Comparison of ENCODE assay signal across 1 cellular context in the genomic region with DNA sequence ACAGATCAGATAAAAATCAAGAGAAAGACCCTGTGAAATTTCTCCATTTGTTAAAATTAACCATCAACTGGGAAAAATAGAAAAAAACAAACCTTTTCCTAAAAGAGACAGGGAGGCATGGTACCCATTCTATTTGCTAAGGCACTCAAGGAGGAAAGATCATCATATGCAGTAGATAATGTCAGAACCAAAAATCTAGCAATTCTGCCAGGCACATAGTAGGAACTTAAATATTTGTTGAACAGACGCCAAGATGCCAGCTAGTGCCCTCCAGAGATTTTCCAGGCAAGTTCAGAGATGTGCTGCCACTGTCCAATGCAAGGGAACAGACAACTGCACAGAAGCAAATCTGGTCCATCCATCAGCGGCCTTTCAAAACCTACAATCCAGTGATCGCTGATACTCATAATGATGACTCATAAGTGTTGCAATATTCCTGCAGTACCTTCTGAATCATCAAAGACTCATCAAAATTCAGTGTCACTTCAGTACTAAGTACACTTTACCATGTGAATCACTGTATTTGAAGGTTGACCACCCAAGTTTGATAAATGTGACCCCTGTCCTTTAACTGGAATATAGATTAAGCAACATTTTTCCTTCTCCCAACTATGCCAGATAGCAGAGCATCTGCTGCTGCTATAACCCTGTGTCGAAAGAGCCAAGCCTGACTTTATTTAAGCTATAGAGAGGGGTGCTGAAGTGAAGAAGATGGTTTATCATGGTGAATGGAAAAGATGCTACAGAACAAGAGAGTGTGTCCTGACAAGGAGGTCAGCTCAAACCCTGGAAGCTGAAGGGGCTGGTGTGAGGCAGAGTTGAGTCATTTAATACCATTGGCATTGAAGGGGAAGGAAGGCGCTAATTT.
TF ChIP-seq lines count a peak whose summit lies in the region.

No MANE protein-coding gene starts in this region.

TF ChIP-seq in K562, 482 proteins besides CTCF, POLR2A, EP300 and RAD21 (continued from another document and continues in another):
- TF ChIP-seq, protein P1, sequence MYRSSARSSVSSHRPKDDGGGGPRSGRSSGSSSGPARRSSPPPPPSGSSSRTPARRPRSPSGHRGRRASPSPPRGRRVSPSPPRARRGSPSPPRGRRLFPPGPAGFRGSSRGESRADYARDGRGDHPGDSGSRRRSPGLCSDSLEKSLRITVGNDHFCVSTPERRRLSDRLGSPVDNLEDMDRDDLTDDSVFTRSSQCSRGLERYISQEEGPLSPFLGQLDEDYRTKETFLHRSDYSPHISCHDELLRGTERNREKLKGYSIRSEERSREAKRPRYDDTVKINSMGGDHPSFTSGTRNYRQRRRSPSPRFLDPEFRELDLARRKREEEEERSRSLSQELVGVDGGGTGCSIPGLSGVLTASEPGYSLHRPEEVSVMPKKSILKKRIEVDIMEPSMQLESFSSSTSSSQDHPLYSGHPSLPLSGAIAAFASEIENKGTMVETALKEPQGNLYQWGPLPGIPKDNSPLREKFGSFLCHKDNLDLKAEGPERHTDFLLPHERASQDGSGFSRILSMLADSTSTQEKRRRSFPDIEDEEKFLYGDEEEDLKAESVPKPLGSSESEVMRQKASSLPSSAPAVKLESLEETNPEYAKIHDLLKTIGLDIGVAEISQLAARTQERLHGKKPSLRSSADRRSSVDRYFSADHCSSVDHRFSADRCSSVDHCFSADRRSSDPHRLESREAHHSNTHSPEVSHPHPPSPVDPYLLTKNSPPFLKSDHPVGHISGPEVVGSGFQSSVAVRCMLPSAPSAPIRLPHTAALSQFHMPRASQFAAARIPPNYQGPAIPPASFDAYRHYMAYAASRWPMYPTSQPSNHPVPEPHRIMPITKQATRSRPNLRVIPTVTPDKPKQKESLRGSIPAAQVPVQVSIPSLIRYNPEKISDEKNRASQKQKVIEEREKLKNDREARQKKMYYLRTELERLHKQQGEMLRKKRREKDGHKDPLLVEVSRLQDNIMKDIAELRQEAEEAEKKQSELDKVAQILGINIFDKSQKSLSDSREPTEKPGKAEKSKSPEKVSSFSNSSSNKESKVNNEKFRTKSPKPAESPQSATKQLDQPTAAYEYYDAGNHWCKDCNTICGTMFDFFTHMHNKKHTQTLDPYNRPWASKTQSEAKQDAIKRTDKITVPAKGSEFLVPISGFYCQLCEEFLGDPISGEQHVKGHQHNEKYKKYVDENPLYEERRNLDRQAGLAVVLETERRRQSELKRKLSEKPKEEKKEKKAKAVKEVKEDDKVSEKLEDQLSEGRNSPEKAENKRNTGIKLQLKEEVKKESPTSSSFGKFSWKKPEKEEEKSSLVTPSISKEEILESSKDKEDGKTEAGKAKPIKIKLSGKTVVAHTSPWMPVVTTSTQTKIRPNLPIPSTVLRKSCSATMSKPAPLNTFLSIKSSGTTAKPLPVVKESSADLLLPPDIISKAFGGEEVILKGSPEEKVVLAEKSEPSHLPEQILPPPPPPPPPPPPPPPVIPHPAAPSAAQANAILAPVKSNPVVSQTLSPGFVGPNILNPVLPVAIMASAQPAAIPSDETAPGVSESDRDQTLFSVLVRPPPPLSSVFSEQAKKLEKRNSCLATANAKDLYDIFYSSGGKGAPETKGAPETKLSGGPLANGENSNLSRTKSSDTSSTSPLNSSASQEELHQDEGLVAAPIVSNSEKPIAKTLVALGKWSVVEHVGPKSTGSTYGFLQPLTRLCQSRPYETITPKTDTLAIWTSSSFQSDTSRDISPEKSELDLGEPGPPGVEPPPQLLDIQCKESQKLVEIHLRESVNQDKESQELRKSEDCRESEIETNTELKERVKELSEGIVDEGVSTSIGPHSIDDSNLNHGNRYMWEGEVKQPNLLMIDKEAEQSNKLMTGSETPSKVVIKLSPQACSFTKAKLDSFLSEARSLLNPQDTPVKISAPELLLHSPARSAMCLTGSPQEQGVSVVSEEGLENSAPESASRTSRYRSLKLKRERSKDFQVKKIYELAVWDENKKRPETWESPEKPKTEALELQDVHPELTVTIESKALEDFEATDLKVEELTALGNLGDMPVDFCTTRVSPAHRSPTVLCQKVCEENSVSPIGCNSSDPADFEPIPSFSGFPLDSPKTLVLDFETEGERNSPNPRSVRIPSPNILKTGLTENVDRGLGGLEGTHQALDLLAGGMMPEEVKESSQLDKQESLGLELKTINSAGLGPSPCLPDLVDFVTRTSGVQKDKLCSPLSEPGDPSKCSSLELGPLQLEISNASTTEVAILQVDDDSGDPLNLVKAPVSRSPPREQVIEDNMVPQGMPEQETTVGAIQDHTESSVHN (IDR thresholded peaks at IDR 0.05; ENCODE audit: borderline replicate concordance in 1 of 2, low read depth in 1 of 2): peak in 1 of 2 experiments; percentile 66; a peak in 1 of 4 replicates
- TF ChIP-seq JUNB (CRISPR knock-in tag; conservative IDR thresholded peaks at IDR 0.05) (peak; percentile 95), C11orf30 (IDR thresholded peaks at IDR 0.05; ENCODE audit: low read depth) (peak; percentile 71; the same call in 1 of the 2 replicates), MEIS2 (IDR thresholded peaks at IDR 0.05; ENCODE audit: partially characterized antibody) (peak; percentile 91), ATF1 (CRISPR knock-in tag; IDR thresholded peaks at IDR 0.05) (no peak), ATF1 (tag; IDR thresholded peaks at IDR 0.05) (peak; percentile 36; the same call in 1 of the 2 replicates), ZNF431 (CRISPR knock-in tag; IDR thresholded peaks at IDR 0.05) (0 out of 2 replicates have a peak, but pooled peaks have one; percentile 17), HDAC1 (IDR thresholded peaks at IDR 0.05) (peak in 1 of 2 experiments; percentile 69; a peak in 2 of 4 replicates), KLF16 (IDR thresholded peaks at IDR 0.05) (peak; percentile 8; the same call in 1 of the 2 replicates), CCNT2 (IDR thresholded peaks at IDR 0.05; ENCODE audit: borderline replicate concordance, extremely low read depth, insufficient read length, low read depth, low read length) (peak; percentile 40), WHSC1 (IDR thresholded peaks at IDR 0.05; ENCODE audit: low read length) (no peak), CEBPG (CRISPR knock-in tag; IDR thresholded peaks at IDR 0.05) (peak; percentile 92), CEBPG (tag; conservative IDR thresholded peaks at IDR 0.05 in 1 of 2, IDR thresholded peaks at IDR 0.05 in 1 of 2) (peak; percentile 93 to 98), ZNF584 (CRISPR knock-in tag; IDR thresholded peaks at IDR 0.05; ENCODE audit: low read depth) (0 out of 2 replicates have a peak, but pooled peaks have one; percentile 63), DPF2 (IDR thresholded peaks at IDR 0.05) (peak; percentile 92), KDM1A (IDR thresholded peaks at IDR 0.05) (peak; percentile 93), PML (IDR thresholded peaks at IDR 0.05; ENCODE audit: low read length) (0 out of 2 replicates have a peak, but pooled peaks have one; percentile 18), NFE2 (IDR thresholded peaks at IDR 0.05; ENCODE audit: low read depth) (peak; percentile 82), ZNF316 (IDR thresholded peaks at IDR 0.05) (peak; percentile 66), SMARCE1 (IDR thresholded peaks at IDR 0.05) (peak; percentile 92), RCOR1 (IDR thresholded peaks at IDR 0.05; ENCODE audit: borderline replicate concordance in 1 of 2, low read depth in 2 of 2, low read length in 2 of 2) (peak in 1 of 2 experiments; percentile 92; a peak in 2 of 4 replicates), CBFA2T2 (conservative IDR thresholded peaks at IDR 0.05) (peak; percentile 56; the same call in 1 of the 2 replicates), NFYB (IDR thresholded peaks at IDR 0.05; ENCODE audit: extremely low read depth, insufficient read length) (no peak), LEF1 (IDR thresholded peaks at IDR 0.05) (0 out of 2 replicates have a peak, but pooled peaks have one; percentile 40), SMARCA4 (IDR thresholded peaks at IDR 0.05) (peak; percentile 93)
- TF ChIP-seq, protein P2, sequence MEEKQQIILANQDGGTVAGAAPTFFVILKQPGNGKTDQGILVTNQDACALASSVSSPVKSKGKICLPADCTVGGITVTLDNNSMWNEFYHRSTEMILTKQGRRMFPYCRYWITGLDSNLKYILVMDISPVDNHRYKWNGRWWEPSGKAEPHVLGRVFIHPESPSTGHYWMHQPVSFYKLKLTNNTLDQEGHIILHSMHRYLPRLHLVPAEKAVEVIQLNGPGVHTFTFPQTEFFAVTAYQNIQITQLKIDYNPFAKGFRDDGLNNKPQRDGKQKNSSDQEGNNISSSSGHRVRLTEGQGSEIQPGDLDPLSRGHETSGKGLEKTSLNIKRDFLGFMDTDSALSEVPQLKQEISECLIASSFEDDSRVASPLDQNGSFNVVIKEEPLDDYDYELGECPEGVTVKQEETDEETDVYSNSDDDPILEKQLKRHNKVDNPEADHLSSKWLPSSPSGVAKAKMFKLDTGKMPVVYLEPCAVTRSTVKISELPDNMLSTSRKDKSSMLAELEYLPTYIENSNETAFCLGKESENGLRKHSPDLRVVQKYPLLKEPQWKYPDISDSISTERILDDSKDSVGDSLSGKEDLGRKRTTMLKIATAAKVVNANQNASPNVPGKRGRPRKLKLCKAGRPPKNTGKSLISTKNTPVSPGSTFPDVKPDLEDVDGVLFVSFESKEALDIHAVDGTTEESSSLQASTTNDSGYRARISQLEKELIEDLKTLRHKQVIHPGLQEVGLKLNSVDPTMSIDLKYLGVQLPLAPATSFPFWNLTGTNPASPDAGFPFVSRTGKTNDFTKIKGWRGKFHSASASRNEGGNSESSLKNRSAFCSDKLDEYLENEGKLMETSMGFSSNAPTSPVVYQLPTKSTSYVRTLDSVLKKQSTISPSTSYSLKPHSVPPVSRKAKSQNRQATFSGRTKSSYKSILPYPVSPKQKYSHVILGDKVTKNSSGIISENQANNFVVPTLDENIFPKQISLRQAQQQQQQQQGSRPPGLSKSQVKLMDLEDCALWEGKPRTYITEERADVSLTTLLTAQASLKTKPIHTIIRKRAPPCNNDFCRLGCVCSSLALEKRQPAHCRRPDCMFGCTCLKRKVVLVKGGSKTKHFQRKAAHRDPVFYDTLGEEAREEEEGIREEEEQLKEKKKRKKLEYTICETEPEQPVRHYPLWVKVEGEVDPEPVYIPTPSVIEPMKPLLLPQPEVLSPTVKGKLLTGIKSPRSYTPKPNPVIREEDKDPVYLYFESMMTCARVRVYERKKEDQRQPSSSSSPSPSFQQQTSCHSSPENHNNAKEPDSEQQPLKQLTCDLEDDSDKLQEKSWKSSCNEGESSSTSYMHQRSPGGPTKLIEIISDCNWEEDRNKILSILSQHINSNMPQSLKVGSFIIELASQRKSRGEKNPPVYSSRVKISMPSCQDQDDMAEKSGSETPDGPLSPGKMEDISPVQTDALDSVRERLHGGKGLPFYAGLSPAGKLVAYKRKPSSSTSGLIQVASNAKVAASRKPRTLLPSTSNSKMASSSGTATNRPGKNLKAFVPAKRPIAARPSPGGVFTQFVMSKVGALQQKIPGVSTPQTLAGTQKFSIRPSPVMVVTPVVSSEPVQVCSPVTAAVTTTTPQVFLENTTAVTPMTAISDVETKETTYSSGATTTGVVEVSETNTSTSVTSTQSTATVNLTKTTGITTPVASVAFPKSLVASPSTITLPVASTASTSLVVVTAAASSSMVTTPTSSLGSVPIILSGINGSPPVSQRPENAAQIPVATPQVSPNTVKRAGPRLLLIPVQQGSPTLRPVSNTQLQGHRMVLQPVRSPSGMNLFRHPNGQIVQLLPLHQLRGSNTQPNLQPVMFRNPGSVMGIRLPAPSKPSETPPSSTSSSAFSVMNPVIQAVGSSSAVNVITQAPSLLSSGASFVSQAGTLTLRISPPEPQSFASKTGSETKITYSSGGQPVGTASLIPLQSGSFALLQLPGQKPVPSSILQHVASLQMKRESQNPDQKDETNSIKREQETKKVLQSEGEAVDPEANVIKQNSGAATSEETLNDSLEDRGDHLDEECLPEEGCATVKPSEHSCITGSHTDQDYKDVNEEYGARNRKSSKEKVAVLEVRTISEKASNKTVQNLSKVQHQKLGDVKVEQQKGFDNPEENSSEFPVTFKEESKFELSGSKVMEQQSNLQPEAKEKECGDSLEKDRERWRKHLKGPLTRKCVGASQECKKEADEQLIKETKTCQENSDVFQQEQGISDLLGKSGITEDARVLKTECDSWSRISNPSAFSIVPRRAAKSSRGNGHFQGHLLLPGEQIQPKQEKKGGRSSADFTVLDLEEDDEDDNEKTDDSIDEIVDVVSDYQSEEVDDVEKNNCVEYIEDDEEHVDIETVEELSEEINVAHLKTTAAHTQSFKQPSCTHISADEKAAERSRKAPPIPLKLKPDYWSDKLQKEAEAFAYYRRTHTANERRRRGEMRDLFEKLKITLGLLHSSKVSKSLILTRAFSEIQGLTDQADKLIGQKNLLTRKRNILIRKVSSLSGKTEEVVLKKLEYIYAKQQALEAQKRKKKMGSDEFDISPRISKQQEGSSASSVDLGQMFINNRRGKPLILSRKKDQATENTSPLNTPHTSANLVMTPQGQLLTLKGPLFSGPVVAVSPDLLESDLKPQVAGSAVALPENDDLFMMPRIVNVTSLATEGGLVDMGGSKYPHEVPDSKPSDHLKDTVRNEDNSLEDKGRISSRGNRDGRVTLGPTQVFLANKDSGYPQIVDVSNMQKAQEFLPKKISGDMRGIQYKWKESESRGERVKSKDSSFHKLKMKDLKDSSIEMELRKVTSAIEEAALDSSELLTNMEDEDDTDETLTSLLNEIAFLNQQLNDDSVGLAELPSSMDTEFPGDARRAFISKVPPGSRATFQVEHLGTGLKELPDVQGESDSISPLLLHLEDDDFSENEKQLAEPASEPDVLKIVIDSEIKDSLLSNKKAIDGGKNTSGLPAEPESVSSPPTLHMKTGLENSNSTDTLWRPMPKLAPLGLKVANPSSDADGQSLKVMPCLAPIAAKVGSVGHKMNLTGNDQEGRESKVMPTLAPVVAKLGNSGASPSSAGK (IDR thresholded peaks at IDR 0.05): peak; percentile 38; the same call in 1 of the 2 replicates
- TF ChIP-seq, protein P3, sequence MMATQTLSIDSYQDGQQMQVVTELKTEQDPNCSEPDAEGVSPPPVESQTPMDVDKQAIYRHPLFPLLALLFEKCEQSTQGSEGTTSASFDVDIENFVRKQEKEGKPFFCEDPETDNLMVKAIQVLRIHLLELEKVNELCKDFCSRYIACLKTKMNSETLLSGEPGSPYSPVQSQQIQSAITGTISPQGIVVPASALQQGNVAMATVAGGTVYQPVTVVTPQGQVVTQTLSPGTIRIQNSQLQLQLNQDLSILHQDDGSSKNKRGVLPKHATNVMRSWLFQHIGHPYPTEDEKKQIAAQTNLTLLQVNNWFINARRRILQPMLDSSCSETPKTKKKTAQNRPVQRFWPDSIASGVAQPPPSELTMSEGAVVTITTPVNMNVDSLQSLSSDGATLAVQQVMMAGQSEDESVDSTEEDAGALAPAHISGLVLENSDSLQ (IDR thresholded peaks at IDR 0.05): peak; percentile 54; the same call in 1 of the 2 replicates
- TF ChIP-seq, protein P4, sequence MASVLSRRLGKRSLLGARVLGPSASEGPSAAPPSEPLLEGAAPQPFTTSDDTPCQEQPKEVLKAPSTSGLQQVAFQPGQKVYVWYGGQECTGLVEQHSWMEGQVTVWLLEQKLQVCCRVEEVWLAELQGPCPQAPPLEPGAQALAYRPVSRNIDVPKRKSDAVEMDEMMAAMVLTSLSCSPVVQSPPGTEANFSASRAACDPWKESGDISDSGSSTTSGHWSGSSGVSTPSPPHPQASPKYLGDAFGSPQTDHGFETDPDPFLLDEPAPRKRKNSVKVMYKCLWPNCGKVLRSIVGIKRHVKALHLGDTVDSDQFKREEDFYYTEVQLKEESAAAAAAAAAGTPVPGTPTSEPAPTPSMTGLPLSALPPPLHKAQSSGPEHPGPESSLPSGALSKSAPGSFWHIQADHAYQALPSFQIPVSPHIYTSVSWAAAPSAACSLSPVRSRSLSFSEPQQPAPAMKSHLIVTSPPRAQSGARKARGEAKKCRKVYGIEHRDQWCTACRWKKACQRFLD (CRISPR knock-in tag; IDR thresholded peaks at IDR 0.05): no peak
- TF ChIP-seq, protein P5, sequence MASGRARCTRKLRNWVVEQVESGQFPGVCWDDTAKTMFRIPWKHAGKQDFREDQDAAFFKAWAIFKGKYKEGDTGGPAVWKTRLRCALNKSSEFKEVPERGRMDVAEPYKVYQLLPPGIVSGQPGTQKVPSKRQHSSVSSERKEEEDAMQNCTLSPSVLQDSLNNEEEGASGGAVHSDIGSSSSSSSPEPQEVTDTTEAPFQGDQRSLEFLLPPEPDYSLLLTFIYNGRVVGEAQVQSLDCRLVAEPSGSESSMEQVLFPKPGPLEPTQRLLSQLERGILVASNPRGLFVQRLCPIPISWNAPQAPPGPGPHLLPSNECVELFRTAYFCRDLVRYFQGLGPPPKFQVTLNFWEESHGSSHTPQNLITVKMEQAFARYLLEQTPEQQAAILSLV (tag; IDR thresholded peaks at IDR 0.05): peak; percentile 68; the same call in 1 of the 2 replicates
